Comparison of ENCODE assay signal across 17 cellular contexts in genomic region chr11:110168404-110168803, GRCh38.
DNase-seq lines count a peak whose midpoint lies in the region; ATAC-seq, FAIRE-seq and TF ChIP-seq lines count a peak whose summit lies in the region.
"Had no signal": no experiment of that assay in that cellular context is flagged by ENCODE, and none has a peak within 500 bp of the region (broad histone marks: within the 10 kb centered on the region; RNA-seq: fewer than 3 reads in every experiment).

No MANE protein-coding gene starts in this region.

- intact Hi-C loops in MCF 10A (cut with micrococcal nuclease) (no loop called here), mammary epithelial cell (cut with micrococcal nuclease) (no loop called here), kidney (cut with DNase I) (no loop called here)

- no peaks in the 10 kb centered on the region for H3K4me1 Mint-ChIP-seq in MCF 10A (ENCODE audit: insufficient read depth, unreplicated experiment)
- H3K4me1 Mint-ChIP-seq: B cell had no signal

- POLR2A ChIA-PET in MCF 10A (lab: Yijun Ruan, JAX): no interaction called here

- H3K27ac Mint-ChIP-seq in MCF 10A (ENCODE audit: low read depth, unreplicated experiment): peak overlapping the region; percentile 12
- H3K27ac Mint-ChIP-seq: B cell; CD8-positive, alpha-beta T cell had no signal

- H3K79me2 ChIP-seq in mammary epithelial cell (ENCODE audit: insufficient read depth, low read length): peaks cover 4% of the 10 kb centered on the region

- H3K36me3 ChIP-seq in mammary epithelial cell (ENCODE audit: insufficient read depth, low read length): peaks cover 18% of the 10 kb centered on the region
- peaks cover 3 to 6% of the 10 kb centered on the region in 2 donors for H3K36me3 ChIP-seq in kidney (ENCODE audit: control insufficient read depth in 1 of 2, insufficient read depth in 2 of 2, low read length in 2 of 2)

- H3K9me3 ChIP-seq in mammary epithelial cell (replicated peaks; ENCODE audit: insufficient read depth, low read length) (no peaks in the 10 kb centered on the region), kidney (ENCODE audit: control insufficient read depth in 1 of 2, low read length in 2 of 2) (no peaks in the 10 kb centered on the region)
- H3K9me3 ChIP-seq: HAP-1 had no signal

- no peak overlapping the region for H2AFZ ChIP-seq in mammary epithelial cell (ENCODE audit: low read depth, low read length)

- no peak overlapping the region for H3K27ac ChIP-seq in mammary epithelial cell (ENCODE audit: insufficient read depth, low read depth, low read length)
- H3K27ac ChIP-seq in kidney (ENCODE audit: low read depth in 2 of 2, low read length in 2 of 2): no peak overlapping the region
- H3K27ac ChIP-seq: HL-60 had no signal

- in situ Hi-C loops in mammary epithelial cell (cut with MboI; ENCODE audit: low sequenced_read_pairs in 2 of 2): no loop called here

- dilution Hi-C loops in mammary epithelial cell (cut with HindIII; ENCODE audit: low sequenced_read_pairs): no loop called here

- H3K4me3 Mint-ChIP-seq in MCF 10A (ENCODE audit: unreplicated experiment): no peak overlapping the region
- H3K4me3 Mint-ChIP-seq: B cell; CD8-positive, alpha-beta T cell had no signal

- H3K4me2 ChIP-seq in mammary epithelial cell (ENCODE audit: insufficient read depth, low read depth, low read length): no peak overlapping the region

- 69% methylated on average over 2 of the region's 2 CpGs for WGBS in mammary epithelial cell (ENCODE audit: low coverage, missing lambda C conversion rate)

- H3K4me3 ChIP-seq in mammary epithelial cell (replicated peaks in 1 of 3; ENCODE audit: insufficient read depth in 1 of 3, low read depth in 2 of 3, low read length in 3 of 3): no peak overlapping the region
- H3K4me3 ChIP-seq in kidney (ENCODE audit: low read length in 2 of 2): no peak overlapping the region
- H3K4me3 ChIP-seq: HAP-1 had no signal

- BruUV-seq in MCF 10A (replicated peaks; lab: Mats Ljungman, UMichigan): no TSS peak
- no TSS peak for BruUV-seq in mammary epithelial cell (replicated peaks; lab: Mats Ljungman, UMichigan)

- H3K36me3 Mint-ChIP-seq in MCF 10A (ENCODE audit: insufficient read depth, unreplicated experiment): peaks cover 47% of the 10 kb centered on the region
- H3K36me3 Mint-ChIP-seq: CD8-positive, alpha-beta T cell had no signal

- peaks cover 3% of the 10 kb centered on the region for H3K4me1 ChIP-seq in mammary epithelial cell (ENCODE audit: insufficient read depth, low read length)
- H3K4me1 ChIP-seq in kidney (ENCODE audit: control insufficient read depth in 1 of 2, insufficient read depth in 1 of 2, low read depth in 1 of 2, low read length in 2 of 2): peaks cover 0 to 9% of the 10 kb centered on the region in 2 donors

- H3K9ac ChIP-seq in mammary epithelial cell (ENCODE audit: insufficient read depth, low read length): no peak overlapping the region
- no peak overlapping the region for H3K9ac ChIP-seq in kidney (ENCODE audit: low read length in 2 of 2)

- FAIRE-seq in kidney (lab: Jason Lieb, UNC): peak; percentile 23

- no peaks in the 10 kb centered on the region for H3K9me3 Mint-ChIP-seq in MCF 10A (ENCODE audit: unreplicated experiment)
- H3K9me3 Mint-ChIP-seq: CD8-positive, alpha-beta T cell had no signal

- no peaks in the 10 kb centered on the region for H3K27me3 ChIP-seq in mammary epithelial cell (ENCODE audit: insufficient read depth, low read length)

- CTCF ChIA-PET in MCF 10A (lab: Yijun Ruan, JAX) (interaction anchor here (0.7 kb wide), 1 partner anchor 9 kb away, joined by 4 read pairs; no protein-coding TSS in a partner anchor), mammary epithelial cell (lab: Charles Lee; ENCODE audit: low non-redundant PET) (no interaction called here)

- TF ChIP-seq CTCF in MCF 10A (IDR thresholded peaks at IDR 0.05; ENCODE audit: unreplicated experiment): no peak
- no peak for TF ChIP-seq CTCF in mammary epithelial cell (conservative IDR thresholded peaks at IDR 0.05 in 1 of 2, IDR thresholded peaks at IDR 0.05 in 1 of 2; ENCODE audit: extremely low read depth in 1 of 2, insufficient read depth in 1 of 2, low read depth in 1 of 2, low read length in 2 of 2)
- no peak for TF ChIP-seq CTCF in kidney (IDR thresholded peaks at IDR 0.05; ENCODE audit: borderline replicate concordance, extremely low read depth, insufficient read depth)

- no peaks in the 10 kb centered on the region for H4K20me1 ChIP-seq in mammary epithelial cell (ENCODE audit: insufficient read depth, low read length)

- ATAC-seq in GM21786 (IDR thresholded peaks at IDR 0.05; ENCODE audit: unreplicated experiment) (no peak), HG02610 (IDR thresholded peaks at IDR 0.05; ENCODE audit: unreplicated experiment) (no peak), HG03432 (IDR thresholded peaks at IDR 0.05; ENCODE audit: unreplicated experiment) (no peak)
- ATAC-seq: CD8-positive, alpha-beta T cell had no signal

- DNase-seq in MCF 10A (ENCODE audit: unreplicated experiment) (no peak), mammary epithelial cell (no peak), NCI-H69 (lab: John Stamatoyannopoulos, UW) (peak; percentile 20), kidney (no peak)
- DNase-seq: 8988T; C1 segment of cervical spinal cord; CD8-positive, alpha-beta T cell; COR-L47; GF-D8; GOT3; KBM-7 had no signal

- H3K27me3 Mint-ChIP-seq in MCF 10A (ENCODE audit: insufficient read depth, unreplicated experiment): no peaks in the 10 kb centered on the region
